10 cellular contexts compared by ENCODE assay signal in the genomic region with DNA sequence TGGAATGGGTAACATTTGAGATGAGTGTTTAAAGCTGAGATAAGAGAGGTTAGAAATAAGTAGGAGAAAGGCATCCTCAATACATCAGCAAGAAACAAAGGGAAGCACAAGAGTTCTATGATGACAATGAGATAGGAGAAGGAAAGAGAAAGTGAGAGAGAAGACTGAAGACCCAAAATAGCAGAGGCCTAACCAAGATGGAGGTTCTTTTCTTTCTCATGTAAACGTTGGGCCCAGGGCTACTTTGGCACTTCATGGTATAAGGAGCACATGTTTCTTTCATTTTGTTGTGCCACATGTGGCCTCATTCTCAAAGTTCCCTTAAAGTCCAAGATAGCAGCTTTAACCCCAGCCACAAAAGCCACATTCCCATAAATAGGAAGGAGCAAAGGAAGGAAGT.
"Had no signal": no experiment of that assay in that cellular context is flagged by ENCODE, and none has a peak within 500 bp of the region (broad histone marks: within the 10 kb centered on the region; RNA-seq: fewer than 3 reads in every experiment).

No MANE protein-coding gene starts in this region.

- H3K4me3 Mint-ChIP-seq: H9, HFFc6, IgD-negative memory B cell had no signal

- H3K4me2 ChIP-seq: KMS-11 had no signal

- FAIRE-seq: H1, H54, HTR-8/SVneo had no signal

- H3K9ac ChIP-seq: GM23248, KMS-11 had no signal

- H3K27ac Mint-ChIP-seq: H9, HFFc6, IgD-negative memory B cell had no signal

- H3K4me1 Mint-ChIP-seq: IgD-negative memory B cell had no signal

- H3K27ac ChIP-seq: GM23248, KMS-11 had no signal

- ATAC-seq: HCT116 had no signal

- DNase-seq: GM23248, H9, HFFc6, KBM-7 had no signal

- H3K9me3 Mint-ChIP-seq: H9, IgD-negative memory B cell had no signal

- H2AFZ ChIP-seq: GM23248 had no signal

- H3K4me3 ChIP-seq: GM23248 had no signal
